Comparison of ENCODE assay signal across 13 cellular contexts in the genomic region with DNA sequence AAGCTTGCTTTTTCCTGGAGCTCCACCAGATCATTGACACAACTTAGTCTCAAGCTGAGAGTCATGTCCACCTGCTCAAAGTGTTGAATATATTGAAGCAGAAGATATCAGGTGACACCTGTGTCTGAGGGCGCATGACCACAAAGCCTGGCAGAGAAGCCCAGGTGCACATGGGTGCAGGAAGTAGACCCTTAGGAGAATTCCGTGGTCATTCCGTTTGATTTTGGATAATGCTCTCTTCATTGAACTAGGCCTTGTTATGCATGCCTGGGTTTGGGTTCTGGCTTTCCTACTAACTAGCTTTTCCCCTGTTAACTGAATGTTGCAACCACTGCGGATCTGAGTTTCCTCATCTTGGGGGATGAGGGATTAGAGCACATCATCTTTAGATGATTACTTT. TPM values are rescaled to one million over a fixed set of nuclear protein-coding genes. Genes with fewer than 3 reads are reported as not detected.
DNase-seq lines count a peak whose midpoint lies in the region; ATAC-seq, FAIRE-seq and TF ChIP-seq lines count a peak whose summit lies in the region.
"Had no signal": no experiment of that assay in that cellular context is flagged by ENCODE, and none has a peak within 500 bp of the region (broad histone marks: within the 10 kb centered on the region; RNA-seq: fewer than 3 reads in every experiment).

No MANE protein-coding gene starts in this region.

- H3K4me3 ChIP-seq in BLaER1, result peak overlapping the region; percentile 34; the same call in 1 of the 2 replicates
- H3K4me3 ChIP-seq in esophagus squamous epithelium, result no peak overlapping the region
- H3K4me3 ChIP-seq in GM23338, result no peak overlapping the region
- no peak overlapping the region for H3K4me3 ChIP-seq in testis
- H3K4me3 ChIP-seq in body of pancreas, result no peak overlapping the region

- no peaks in the 10 kb centered on the region for H3K9me3 ChIP-seq in BLaER1
- H3K9me3 ChIP-seq in esophagus squamous epithelium, result no peaks in the 10 kb centered on the region
- H3K9me3 ChIP-seq in testis, result no peaks in the 10 kb centered on the region
- no peaks in the 10 kb centered on the region for H3K9me3 ChIP-seq in body of pancreas

- H3K9me2 ChIP-seq in GM23338 (ENCODE audit: insufficient read depth), result no peaks in the 10 kb centered on the region

- ATAC-seq in GM23338 (no peak), body of pancreas (no peak)
- ATAC-seq: Panc1 had no signal

- H4K20me1 ChIP-seq in BLaER1, result peaks cover 97% of the 10 kb centered on the region
- no peaks in the 10 kb centered on the region for H4K20me1 ChIP-seq in GM23338 (replicated peaks; ENCODE audit: insufficient read depth)

- no peak for TF ChIP-seq CTCF in esophagus squamous epithelium (IDR thresholded peaks at IDR 0.05)
- no peak for TF ChIP-seq CTCF in GM23338 (conservative IDR thresholded peaks at IDR 0.05; ENCODE audit: low read depth in 2 of 2)
- TF ChIP-seq CTCF in testis (IDR thresholded peaks at IDR 0.05), result no peak
- TF ChIP-seq CTCF in body of pancreas (IDR thresholded peaks at IDR 0.05), result no peak

- WGBS in esophagus squamous epithelium, 2 donors, result 71 to 72% methylated on average over 4 of the region's 4 CpGs
- WGBS in testis, 2 donors, result 93 to 94% methylated on average over 4 of the region's 4 CpGs
- 81 to 84% methylated on average over 4 of the region's 4 CpGs for WGBS in body of pancreas, 2 donors

- no peak for FAIRE-seq in urothelium cell line (lab: Jason Lieb, UNC)
- FAIRE-seq: D721Med had no signal

- H3F3A ChIP-seq in GM23338 (replicated peaks; ENCODE audit: low read depth), result no peaks in the 10 kb centered on the region

- H3K4me1 Mint-ChIP-seq in GM23338, result peaks cover 8% of the 10 kb centered on the region; the same call in 2 of the 3 replicates

- H3K36me3 ChIP-seq in BLaER1 (peaks cover 46% of the 10 kb centered on the region), esophagus squamous epithelium (peaks cover 0 to 4% (median 3%) of the 10 kb centered on the region in 3 donors), GM23338 (ENCODE audit: insufficient read depth) (no peaks in the 10 kb centered on the region), testis (ENCODE audit: low read depth, missing control alignments) (no peaks in the 10 kb centered on the region), body of pancreas (replicated peaks in 1 of 2; ENCODE audit: insufficient read depth in 1 of 2, low read depth in 2 of 2) (no peaks in the 10 kb centered on the region)

- no peak overlapping the region for H2AFZ ChIP-seq in GM23338

- H3K27me3 Mint-ChIP-seq in GM23338 (ENCODE audit: insufficient read depth, low read depth, poor library complexity), result no peaks in the 10 kb centered on the region

- no peak overlapping the region for H3K4me3 Mint-ChIP-seq in GM23338

- H3K27ac ChIP-seq in BLaER1 (peak overlapping the region; percentile 65), esophagus squamous epithelium (peak overlapping the region in 3 of 4 donors; percentile 38 to 79 (median 38)), GM23338 (ENCODE audit: low read depth) (no peak overlapping the region), testis (no peak overlapping the region), body of pancreas (no peak overlapping the region)

- H3K27me3 ChIP-seq in BLaER1 (no peaks in the 10 kb centered on the region), esophagus squamous epithelium (no peaks in the 10 kb centered on the region), GM23338 (ENCODE audit: insufficient read depth) (no peaks in the 10 kb centered on the region), testis (no peaks in the 10 kb centered on the region), body of pancreas (no peaks in the 10 kb centered on the region)

- intact Hi-C loops in esophagus squamous epithelium (cut with DNase I), result no loop called here
- intact Hi-C loops in testis (cut with DNase I; ENCODE audit: low total_unique reads), result no loop called here
- intact Hi-C loops in body of pancreas (cut with DNase I), result no loop called here

- H3K79me2 ChIP-seq in GM23338 (replicated peaks; ENCODE audit: insufficient read depth), result no peaks in the 10 kb centered on the region

- no peaks in the 10 kb centered on the region for H3K9me3 Mint-ChIP-seq in GM23338

- peak overlapping the region; percentile 56 for H3K9ac ChIP-seq in BLaER1

- peak; percentile 96 for DNase-seq in DMS53 (lab: John Stamatoyannopoulos, UW)
- DNase-seq in RPMI8226, result peak; percentile 85
- DNase-seq in esophagus squamous epithelium (lab: John Stamatoyannopoulos, UW), result no peak
- no peak for DNase-seq in urothelium cell line (ENCODE audit: low spot score)
- no peak for DNase-seq in GM23338 (ENCODE audit: low spot score)
- no peak for DNase-seq in testis
- DNase-seq in body of pancreas, result no peak
- DNase-seq: GOT3 had no signal

- H3K27ac Mint-ChIP-seq in GM23338, result no peak overlapping the region

- no peaks in the 10 kb centered on the region for H3K36me3 Mint-ChIP-seq in GM23338 (ENCODE audit: low read depth)

- TF ChIP-seq POLR2A in esophagus squamous epithelium (IDR thresholded peaks at IDR 0.05), result no peak
- no peak for TF ChIP-seq POLR2A in testis (IDR thresholded peaks at IDR 0.05)
- TF ChIP-seq POLR2A in body of pancreas (IDR thresholded peaks at IDR 0.05), result no peak

- peak overlapping the region; percentile 93 for H3K4me2 ChIP-seq in BLaER1
- no peak overlapping the region for H3K4me2 ChIP-seq in GM23338

- H3K4me1 ChIP-seq in BLaER1 (peaks cover 92% of the 10 kb centered on the region), esophagus squamous epithelium (peaks cover 8 to 68% (median 26%) of the 10 kb centered on the region in 3 donors), GM23338 (ENCODE audit: insufficient read depth) (no peaks in the 10 kb centered on the region), testis (peaks cover 1% of the 10 kb centered on the region), body of pancreas (peaks cover 4% of the 10 kb centered on the region)

TF ChIP-seq in GM23338, 12 proteins besides CTCF, POLR2A, EP300 and RAD21 (continues in another document):
- TF ChIP-seq CREB1 (CRISPR knock-in tag; IDR thresholded peaks at IDR 0.05; ENCODE audit: low read depth) (no peak), JUNB (IDR thresholded peaks at IDR 0.05; ENCODE audit: unreplicated experiment) (no peak), EZH2phosphoT487 (IDR thresholded peaks at IDR 0.05; ENCODE audit: unreplicated experiment) (no peak), POLR2AphosphoS5 (IDR thresholded peaks at IDR 0.05; ENCODE audit: low read depth) (no peak), ZNF331 (CRISPR knock-in tag; IDR thresholded peaks at IDR 0.05; ENCODE audit: low read depth) (no peak)
- TF ChIP-seq, protein P1, sequence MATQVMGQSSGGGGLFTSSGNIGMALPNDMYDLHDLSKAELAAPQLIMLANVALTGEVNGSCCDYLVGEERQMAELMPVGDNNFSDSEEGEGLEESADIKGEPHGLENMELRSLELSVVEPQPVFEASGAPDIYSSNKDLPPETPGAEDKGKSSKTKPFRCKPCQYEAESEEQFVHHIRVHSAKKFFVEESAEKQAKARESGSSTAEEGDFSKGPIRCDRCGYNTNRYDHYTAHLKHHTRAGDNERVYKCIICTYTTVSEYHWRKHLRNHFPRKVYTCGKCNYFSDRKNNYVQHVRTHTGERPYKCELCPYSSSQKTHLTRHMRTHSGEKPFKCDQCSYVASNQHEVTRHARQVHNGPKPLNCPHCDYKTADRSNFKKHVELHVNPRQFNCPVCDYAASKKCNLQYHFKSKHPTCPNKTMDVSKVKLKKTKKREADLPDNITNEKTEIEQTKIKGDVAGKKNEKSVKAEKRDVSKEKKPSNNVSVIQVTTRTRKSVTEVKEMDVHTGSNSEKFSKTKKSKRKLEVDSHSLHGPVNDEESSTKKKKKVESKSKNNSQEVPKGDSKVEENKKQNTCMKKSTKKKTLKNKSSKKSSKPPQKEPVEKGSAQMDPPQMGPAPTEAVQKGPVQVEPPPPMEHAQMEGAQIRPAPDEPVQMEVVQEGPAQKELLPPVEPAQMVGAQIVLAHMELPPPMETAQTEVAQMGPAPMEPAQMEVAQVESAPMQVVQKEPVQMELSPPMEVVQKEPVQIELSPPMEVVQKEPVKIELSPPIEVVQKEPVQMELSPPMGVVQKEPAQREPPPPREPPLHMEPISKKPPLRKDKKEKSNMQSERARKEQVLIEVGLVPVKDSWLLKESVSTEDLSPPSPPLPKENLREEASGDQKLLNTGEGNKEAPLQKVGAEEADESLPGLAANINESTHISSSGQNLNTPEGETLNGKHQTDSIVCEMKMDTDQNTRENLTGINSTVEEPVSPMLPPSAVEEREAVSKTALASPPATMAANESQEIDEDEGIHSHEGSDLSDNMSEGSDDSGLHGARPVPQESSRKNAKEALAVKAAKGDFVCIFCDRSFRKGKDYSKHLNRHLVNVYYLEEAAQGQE (IDR thresholded peaks at IDR 0.05; ENCODE audit: unreplicated experiment), result no peak
- TF ChIP-seq, protein P2, sequence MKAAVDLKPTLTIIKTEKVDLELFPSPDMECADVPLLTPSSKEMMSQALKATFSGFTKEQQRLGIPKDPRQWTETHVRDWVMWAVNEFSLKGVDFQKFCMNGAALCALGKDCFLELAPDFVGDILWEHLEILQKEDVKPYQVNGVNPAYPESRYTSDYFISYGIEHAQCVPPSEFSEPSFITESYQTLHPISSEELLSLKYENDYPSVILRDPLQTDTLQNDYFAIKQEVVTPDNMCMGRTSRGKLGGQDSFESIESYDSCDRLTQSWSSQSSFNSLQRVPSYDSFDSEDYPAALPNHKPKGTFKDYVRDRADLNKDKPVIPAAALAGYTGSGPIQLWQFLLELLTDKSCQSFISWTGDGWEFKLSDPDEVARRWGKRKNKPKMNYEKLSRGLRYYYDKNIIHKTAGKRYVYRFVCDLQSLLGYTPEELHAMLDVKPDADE (IDR thresholded peaks at IDR 0.05), result no peak

RNA-seq across cellular contexts. Expression of a gene that starts 7.1 kb away (rescaled TPM):
- total RNA-seq in esophagus squamous epithelium, result 10 to 100 TPM; 17.2 to 91.1 (median 62.0) TPM
- not detected in 2 replicates for total RNA-seq in GM23338 (2014; rRNA removed; shearing (Covaris generic))
- 0.89 and 1.8 TPM in 2 replicates for polyA plus RNA-seq in GM23338 (2016; fragmentation: Nextera tagmentation; extraction: Ambion mirVana)
- 10 to 100 TPM; 20.2 to 28.4 TPM for total RNA-seq in testis
- 66.3 TPM for polyA plus RNA-seq in testis (ENCODE audit: insufficient read depth, low read depth, low replicate concordance)
- 10 to 100 TPM; 19.8 to 36.6 TPM for total RNA-seq in body of pancreas

RNA-seq across cellular contexts. Expression of a gene that starts 15.9 kb away (rescaled TPM):
- total RNA-seq in esophagus squamous epithelium, result 1 to 10 TPM in 2 of 4 donors, under 1 TPM in 1, not detected in 1; 0.57 to 5.5 (median 1.9) TPM
- not detected in 2 replicates for total RNA-seq in GM23338 (2014; rRNA removed; shearing (Covaris generic))
- polyA plus RNA-seq in GM23338 (2016; fragmentation: Nextera tagmentation; extraction: Ambion mirVana), result not detected in 2 replicates
- total RNA-seq in testis, result under 1 TPM; 0.12 to 0.39 TPM
- 0.34 TPM for polyA plus RNA-seq in testis (ENCODE audit: insufficient read depth, low read depth, low replicate concordance)
- total RNA-seq in body of pancreas, result 100 to 1,000 TPM in 1 of 2 donors, 10 to 100 TPM in 1; 79.1 to 131 TPM
- total RNA-seq: M059J had no signal

RNA-seq across cellular contexts. Expression of a gene that starts 18.6 kb away (rescaled TPM):
- not detected for total RNA-seq in esophagus squamous epithelium
- not detected in 2 replicates for total RNA-seq in GM23338 (2014; rRNA removed; shearing (Covaris generic))
- polyA plus RNA-seq in GM23338 (2016; fragmentation: Nextera tagmentation; extraction: Ambion mirVana), result not detected in 2 replicates
- total RNA-seq in testis, result not detected
- polyA plus RNA-seq in testis (ENCODE audit: insufficient read depth, low read depth, low replicate concordance), result not detected
- total RNA-seq in body of pancreas, result not detected
- total RNA-seq: lower leg skin, M059J had no signal

Comparison
In these comparisons a context has a peak if more than half of its experiments do, and no peak if none do; other contexts are left out.
1. H3K27ac ChIP-seq: peak in BLaER1 (single experiment) and esophagus squamous epithelium (3 of 4); none in GM23338 (single experiment), testis (0 of 2) and body of pancreas (0 of 4).
2. DNase-seq: peak in DMS53 (single experiment) and RPMI8226 (single experiment); none in esophagus squamous epithelium (single experiment), urothelium cell line (single experiment), GM23338 (single experiment), testis (single experiment) and body of pancreas (0 of 4).
3. RNA of a gene that starts 7.1 kb away (total RNA-seq): 17.2 to 91.1 TPM in esophagus squamous epithelium, 19.8 to 36.6 TPM in body of pancreas and 20.2 to 28.4 TPM in testis; not detected in GM23338; every median in the first group is over 10 times any median in the second.
4. RNA of a gene that starts 15.9 kb away (total RNA-seq): 79.1 to 131 TPM in body of pancreas; 0.57 to 5.5 TPM in esophagus squamous epithelium, 0.12 to 0.39 TPM in testis and not detected in GM23338; every median in the first group is over 10 times any median in the second.